Comparison of ENCODE assay signal across 1 cellular context in the genomic region with DNA sequence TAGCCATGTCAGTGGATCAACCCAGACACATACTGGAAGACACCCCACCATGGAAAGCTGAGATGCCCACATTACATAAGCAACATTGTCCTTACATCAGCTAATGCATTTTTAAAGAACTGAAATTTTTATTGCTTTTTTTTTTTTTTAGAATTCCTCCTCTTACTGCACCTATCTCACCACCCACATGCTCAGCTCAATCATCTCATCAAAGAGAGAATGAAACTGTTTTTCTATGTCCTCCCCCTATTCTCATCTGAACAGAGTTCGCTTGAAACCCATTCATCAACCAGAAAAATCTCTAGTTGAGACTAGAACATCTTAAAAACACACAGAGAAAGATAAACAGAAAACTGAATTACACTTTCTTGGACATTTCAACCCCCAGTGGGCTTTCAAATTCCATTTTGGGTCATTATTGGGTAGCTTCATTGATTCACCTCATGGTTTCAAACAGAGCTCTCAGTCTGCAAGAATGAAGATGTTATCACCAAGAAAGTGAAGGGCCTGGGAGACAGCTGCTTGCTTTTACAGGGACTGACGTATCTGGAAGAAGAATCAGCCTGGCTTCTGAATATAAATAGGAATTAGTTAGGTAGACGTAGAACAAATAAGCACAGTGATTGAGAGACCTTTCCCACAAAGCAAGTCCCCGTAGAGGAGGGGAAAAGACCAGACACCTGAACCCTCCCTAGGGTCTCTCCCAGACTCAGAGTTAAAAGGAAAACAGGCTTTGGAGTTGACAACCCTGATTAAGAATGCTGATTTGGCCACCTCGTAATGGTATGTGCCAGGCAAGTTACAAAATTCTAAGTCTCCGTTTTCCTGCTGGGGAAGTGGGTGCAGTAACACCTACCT.
TF ChIP-seq lines count a peak whose summit lies in the region.

No MANE protein-coding gene starts in this region.

TF ChIP-seq in K562, 482 proteins besides CTCF, POLR2A, EP300 and RAD21 (continued from another document):
- TF ChIP-seq, protein P1, sequence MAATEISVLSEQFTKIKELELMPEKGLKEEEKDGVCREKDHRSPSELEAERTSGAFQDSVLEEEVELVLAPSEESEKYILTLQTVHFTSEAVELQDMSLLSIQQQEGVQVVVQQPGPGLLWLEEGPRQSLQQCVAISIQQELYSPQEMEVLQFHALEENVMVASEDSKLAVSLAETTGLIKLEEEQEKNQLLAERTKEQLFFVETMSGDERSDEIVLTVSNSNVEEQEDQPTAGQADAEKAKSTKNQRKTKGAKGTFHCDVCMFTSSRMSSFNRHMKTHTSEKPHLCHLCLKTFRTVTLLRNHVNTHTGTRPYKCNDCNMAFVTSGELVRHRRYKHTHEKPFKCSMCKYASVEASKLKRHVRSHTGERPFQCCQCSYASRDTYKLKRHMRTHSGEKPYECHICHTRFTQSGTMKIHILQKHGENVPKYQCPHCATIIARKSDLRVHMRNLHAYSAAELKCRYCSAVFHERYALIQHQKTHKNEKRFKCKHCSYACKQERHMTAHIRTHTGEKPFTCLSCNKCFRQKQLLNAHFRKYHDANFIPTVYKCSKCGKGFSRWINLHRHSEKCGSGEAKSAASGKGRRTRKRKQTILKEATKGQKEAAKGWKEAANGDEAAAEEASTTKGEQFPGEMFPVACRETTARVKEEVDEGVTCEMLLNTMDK (IDR thresholded peaks at IDR 0.05; ENCODE audit: borderline replicate concordance, insufficient read depth, low read depth, low read length, poor library complexity, severe bottlenecking) = no peak
- TF ChIP-seq ZBTB1 (CRISPR knock-in tag; IDR thresholded peaks at IDR 0.05; ENCODE audit: borderline replicate concordance, low read depth) (no peak), RBM25 (IDR thresholded peaks at IDR 0.05; ENCODE audit: low read depth, low read length, severe bottlenecking) (no peak), POU5F1 (IDR thresholded peaks at IDR 0.05; ENCODE audit: borderline replicate concordance, low read depth, low read length, partially characterized antibody) (no peak), TEAD2 (tag; IDR thresholded peaks at IDR 0.05) (no peak), ZNF174 (CRISPR knock-in tag; IDR thresholded peaks at IDR 0.05) (no peak), ZFP1 (CRISPR knock-in tag; IDR thresholded peaks at IDR 0.05) (no peak), ARID2 (IDR thresholded peaks at IDR 0.05) (no peak)
- TF ChIP-seq, protein P2, sequence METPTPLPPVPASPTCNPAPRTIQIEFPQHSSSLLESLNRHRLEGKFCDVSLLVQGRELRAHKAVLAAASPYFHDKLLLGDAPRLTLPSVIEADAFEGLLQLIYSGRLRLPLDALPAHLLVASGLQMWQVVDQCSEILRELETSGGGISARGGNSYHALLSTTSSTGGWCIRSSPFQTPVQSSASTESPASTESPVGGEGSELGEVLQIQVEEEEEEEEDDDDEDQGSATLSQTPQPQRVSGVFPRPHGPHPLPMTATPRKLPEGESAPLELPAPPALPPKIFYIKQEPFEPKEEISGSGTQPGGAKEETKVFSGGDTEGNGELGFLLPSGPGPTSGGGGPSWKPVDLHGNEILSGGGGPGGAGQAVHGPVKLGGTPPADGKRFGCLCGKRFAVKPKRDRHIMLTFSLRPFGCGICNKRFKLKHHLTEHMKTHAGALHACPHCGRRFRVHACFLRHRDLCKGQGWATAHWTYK (CRISPR knock-in tag; IDR thresholded peaks at IDR 0.05) = no peak
- TF ChIP-seq, protein P3, sequence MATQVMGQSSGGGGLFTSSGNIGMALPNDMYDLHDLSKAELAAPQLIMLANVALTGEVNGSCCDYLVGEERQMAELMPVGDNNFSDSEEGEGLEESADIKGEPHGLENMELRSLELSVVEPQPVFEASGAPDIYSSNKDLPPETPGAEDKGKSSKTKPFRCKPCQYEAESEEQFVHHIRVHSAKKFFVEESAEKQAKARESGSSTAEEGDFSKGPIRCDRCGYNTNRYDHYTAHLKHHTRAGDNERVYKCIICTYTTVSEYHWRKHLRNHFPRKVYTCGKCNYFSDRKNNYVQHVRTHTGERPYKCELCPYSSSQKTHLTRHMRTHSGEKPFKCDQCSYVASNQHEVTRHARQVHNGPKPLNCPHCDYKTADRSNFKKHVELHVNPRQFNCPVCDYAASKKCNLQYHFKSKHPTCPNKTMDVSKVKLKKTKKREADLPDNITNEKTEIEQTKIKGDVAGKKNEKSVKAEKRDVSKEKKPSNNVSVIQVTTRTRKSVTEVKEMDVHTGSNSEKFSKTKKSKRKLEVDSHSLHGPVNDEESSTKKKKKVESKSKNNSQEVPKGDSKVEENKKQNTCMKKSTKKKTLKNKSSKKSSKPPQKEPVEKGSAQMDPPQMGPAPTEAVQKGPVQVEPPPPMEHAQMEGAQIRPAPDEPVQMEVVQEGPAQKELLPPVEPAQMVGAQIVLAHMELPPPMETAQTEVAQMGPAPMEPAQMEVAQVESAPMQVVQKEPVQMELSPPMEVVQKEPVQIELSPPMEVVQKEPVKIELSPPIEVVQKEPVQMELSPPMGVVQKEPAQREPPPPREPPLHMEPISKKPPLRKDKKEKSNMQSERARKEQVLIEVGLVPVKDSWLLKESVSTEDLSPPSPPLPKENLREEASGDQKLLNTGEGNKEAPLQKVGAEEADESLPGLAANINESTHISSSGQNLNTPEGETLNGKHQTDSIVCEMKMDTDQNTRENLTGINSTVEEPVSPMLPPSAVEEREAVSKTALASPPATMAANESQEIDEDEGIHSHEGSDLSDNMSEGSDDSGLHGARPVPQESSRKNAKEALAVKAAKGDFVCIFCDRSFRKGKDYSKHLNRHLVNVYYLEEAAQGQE (CRISPR knock-in tag; IDR thresholded peaks at IDR 0.05; ENCODE audit: low read depth) = no peak
- TF ChIP-seq, protein P4, sequence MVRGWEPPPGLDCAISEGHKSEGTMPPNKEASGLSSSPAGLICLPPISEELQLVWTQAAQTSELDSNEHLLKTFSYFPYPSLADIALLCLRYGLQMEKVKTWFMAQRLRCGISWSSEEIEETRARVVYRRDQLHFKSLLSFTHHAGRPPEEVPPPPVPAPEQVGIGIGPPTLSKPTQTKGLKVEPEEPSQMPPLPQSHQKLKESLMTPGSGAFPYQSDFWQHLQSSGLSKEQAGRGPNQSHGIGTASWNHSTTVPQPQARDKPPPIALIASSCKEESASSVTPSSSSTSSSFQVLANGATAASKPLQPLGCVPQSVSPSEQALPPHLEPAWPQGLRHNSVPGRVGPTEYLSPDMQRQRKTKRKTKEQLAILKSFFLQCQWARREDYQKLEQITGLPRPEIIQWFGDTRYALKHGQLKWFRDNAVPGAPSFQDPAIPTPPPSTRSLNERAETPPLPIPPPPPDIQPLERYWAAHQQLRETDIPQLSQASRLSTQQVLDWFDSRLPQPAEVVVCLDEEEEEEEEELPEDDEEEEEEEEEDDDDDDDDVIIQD (CRISPR knock-in tag; IDR thresholded peaks at IDR 0.05) = no peak
- TF ChIP-seq, protein P5, sequence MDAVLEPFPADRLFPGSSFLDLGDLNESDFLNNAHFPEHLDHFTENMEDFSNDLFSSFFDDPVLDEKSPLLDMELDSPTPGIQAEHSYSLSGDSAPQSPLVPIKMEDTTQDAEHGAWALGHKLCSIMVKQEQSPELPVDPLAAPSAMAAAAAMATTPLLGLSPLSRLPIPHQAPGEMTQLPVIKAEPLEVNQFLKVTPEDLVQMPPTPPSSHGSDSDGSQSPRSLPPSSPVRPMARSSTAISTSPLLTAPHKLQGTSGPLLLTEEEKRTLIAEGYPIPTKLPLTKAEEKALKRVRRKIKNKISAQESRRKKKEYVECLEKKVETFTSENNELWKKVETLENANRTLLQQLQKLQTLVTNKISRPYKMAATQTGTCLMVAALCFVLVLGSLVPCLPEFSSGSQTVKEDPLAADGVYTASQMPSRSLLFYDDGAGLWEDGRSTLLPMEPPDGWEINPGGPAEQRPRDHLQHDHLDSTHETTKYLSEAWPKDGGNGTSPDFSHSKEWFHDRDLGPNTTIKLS (IDR thresholded peaks at IDR 0.05; ENCODE audit: borderline replicate concordance, low read depth) = no peak
- TF ChIP-seq, protein P6, sequence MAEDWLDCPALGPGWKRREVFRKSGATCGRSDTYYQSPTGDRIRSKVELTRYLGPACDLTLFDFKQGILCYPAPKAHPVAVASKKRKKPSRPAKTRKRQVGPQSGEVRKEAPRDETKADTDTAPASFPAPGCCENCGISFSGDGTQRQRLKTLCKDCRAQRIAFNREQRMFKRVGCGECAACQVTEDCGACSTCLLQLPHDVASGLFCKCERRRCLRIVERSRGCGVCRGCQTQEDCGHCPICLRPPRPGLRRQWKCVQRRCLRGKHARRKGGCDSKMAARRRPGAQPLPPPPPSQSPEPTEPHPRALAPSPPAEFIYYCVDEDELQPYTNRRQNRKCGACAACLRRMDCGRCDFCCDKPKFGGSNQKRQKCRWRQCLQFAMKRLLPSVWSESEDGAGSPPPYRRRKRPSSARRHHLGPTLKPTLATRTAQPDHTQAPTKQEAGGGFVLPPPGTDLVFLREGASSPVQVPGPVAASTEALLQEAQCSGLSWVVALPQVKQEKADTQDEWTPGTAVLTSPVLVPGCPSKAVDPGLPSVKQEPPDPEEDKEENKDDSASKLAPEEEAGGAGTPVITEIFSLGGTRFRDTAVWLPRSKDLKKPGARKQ (CRISPR knock-in tag; IDR thresholded peaks at IDR 0.05) = no peak
